Comparison of ENCODE assay signal across 16 cellular contexts in genomic region chr3:59017617-59017984, GRCh38. TPM values are rescaled to one million over a fixed set of nuclear protein-coding genes. Genes with fewer than 3 reads are reported as not detected.
"Had no signal": no experiment of that assay in that cellular context is flagged by ENCODE, and none has a peak within 500 bp of the region (broad histone marks: within the 10 kb centered on the region; RNA-seq: fewer than 3 reads in every experiment).

No MANE protein-coding gene starts in this region.

- H3K9me3 ChIP-seq: ascending aorta had no signal

- H3K27ac ChIP-seq: ascending aorta, right atrium auricular region, VCaP had no signal

- H3K27ac Mint-ChIP-seq: activated naive CD8-positive, alpha-beta T cell treated with anti-CD3 and anti-CD28 coated beads, Interleukin-2, amount 50 U/mL, for 24 hours; activated T-helper 17 cell treated with anti-CD3 and anti-CD28 coated beads, Interleukin-2, amount 50 U/mL, for 72 hours; naive thymus-derived CD4-positive, alpha-beta T cell had no signal

- H3K27me3 ChIP-seq: ascending aorta, right atrium auricular region had no signal

- H3K4me3 ChIP-seq: ascending aorta, right atrium auricular region, skin epidermis had no signal

- H3K9me3 Mint-ChIP-seq: activated naive CD8-positive, alpha-beta T cell treated with anti-CD3 and anti-CD28 coated beads, Interleukin-2, amount 50 U/mL, for 24 hours; activated T-helper 17 cell treated with anti-CD3 and anti-CD28 coated beads, Interleukin-2, amount 50 U/mL, for 72 hours; naive thymus-derived CD4-positive, alpha-beta T cell had no signal

- H3K4me1 ChIP-seq: ascending aorta, right atrium auricular region had no signal

- H3K36me3 Mint-ChIP-seq: naive thymus-derived CD4-positive, alpha-beta T cell had no signal

- H3K4me1 Mint-ChIP-seq: activated naive CD8-positive, alpha-beta T cell treated with anti-CD3 and anti-CD28 coated beads, Interleukin-2, amount 50 U/mL, for 24 hours; activated T-helper 17 cell treated with anti-CD3 and anti-CD28 coated beads, Interleukin-2, amount 50 U/mL, for 72 hours; naive thymus-derived CD4-positive, alpha-beta T cell had no signal

- H3K36me3 ChIP-seq: ascending aorta, right atrium auricular region had no signal

- H3K27me3 Mint-ChIP-seq: activated T-helper 17 cell treated with anti-CD3 and anti-CD28 coated beads, Interleukin-2, amount 50 U/mL, for 72 hours had no signal

- FAIRE-seq: endometrium had no signal

- ATAC-seq: activated naive CD8-positive, alpha-beta T cell treated with anti-CD3 and anti-CD28 coated beads, Interleukin-2, amount 50 U/mL, for 24 hours; activated T-helper 17 cell treated with anti-CD3 and anti-CD28 coated beads, Interleukin-2, amount 50 U/mL, for 72 hours; esophagus mucosa; left cardiac atrium; naive thymus-derived CD4-positive, alpha-beta T cell; stimulated activated naive CD8-positive, alpha-beta T cell treated with anti-CD3 and anti-CD28 coated beads, Interleukin-15, Interleukin-2, amounts not matched to agents 100 U/mL and 50 U/mL, for 24 hours had no signal

- DNase-seq: activated CD4-positive, alpha-beta T cell treated with anti-CD3 and anti-CD28 coated beads for 1 hour; activated CD4-positive, alpha-beta T cell treated with anti-CD3 and anti-CD28 coated beads, Interleukin-2, amount 50 U/mL, for 4 hours; activated naive CD4-positive, alpha-beta T cell treated with Interleukin-2 at 50 U/mL for 16 hours; activated naive CD8-positive, alpha-beta T cell treated with anti-CD3 and anti-CD28 coated beads, Interleukin-2, amount 50 U/mL, for 24 hours; left cardiac atrium; naive thymus-derived CD4-positive, alpha-beta T cell; stimulated activated CD4-positive, alpha-beta T cell treated with anti-CD3 and anti-CD28 coated beads, Interleukin-4, amount 100 ng/mL, for 24 hours; stimulated activated naive CD8-positive, alpha-beta T cell treated with anti-CD3 and anti-CD28 coated beads, Interleukin-15, Interleukin-2, amounts not matched to agents 100 U/mL and 50 U/mL, for 24 hours; trophoblast cell had no signal

- H3K4me3 Mint-ChIP-seq: activated naive CD8-positive, alpha-beta T cell treated with anti-CD3 and anti-CD28 coated beads, Interleukin-2, amount 50 U/mL, for 24 hours; activated T-helper 17 cell treated with anti-CD3 and anti-CD28 coated beads, Interleukin-2, amount 50 U/mL, for 72 hours; naive thymus-derived CD4-positive, alpha-beta T cell had no signal

RNA-seq across cellular contexts. Expression of gene CFAP20DC, which starts 32.2 kb away (rescaled TPM):
- total RNA-seq: ascending aorta, right atrium auricular region had no signal
